Comparison of ENCODE assay signal across 14 cellular contexts in the genomic region with DNA sequence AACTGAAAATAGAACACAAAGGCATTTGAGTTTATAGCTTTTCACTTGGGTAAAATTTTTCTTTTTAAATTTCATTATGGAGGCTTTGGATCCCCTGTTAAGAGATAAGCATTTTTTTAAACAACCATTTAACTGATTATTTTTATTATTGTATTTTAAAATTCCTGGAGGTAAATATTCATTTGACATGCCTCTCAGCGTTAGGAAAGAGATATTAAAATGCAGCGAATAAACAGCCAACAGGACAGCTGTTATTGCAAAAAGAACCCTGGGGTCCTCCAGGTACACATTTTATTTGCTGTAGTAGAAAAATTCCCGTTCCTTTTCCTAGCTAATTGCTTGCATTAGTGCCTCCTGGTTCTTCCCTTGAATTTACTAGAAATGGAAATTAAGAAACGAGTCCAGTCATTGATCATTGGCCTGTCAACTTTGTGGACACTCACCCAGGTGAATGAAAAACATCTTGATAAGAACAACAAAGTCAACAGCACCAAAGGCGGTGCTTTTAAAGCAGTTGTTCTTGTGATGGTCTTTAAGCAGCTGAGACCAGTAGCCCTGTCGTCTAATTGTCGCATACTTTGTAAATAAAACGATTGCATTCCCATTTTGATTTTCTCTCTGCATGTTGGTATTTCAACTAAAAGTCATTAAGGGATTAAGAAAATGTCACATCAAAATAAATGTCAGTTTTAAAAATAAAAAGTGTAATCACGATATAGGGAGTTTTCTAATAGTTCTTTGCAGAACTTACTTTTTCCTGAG.
DNase-seq lines count a peak whose midpoint lies in the region; ATAC-seq and TF ChIP-seq lines count a peak whose summit lies in the region.
"Had no signal": no experiment of that assay in that cellular context is flagged by ENCODE, and none has a peak within 500 bp of the region (broad histone marks: within the 10 kb centered on the region; RNA-seq: fewer than 3 reads in every experiment).

No MANE protein-coding gene starts in this region.

- WGBS in spleen, 5 donors, result 81 to 84% (median 84%) methylated on average over 9 of the region's 9 CpGs
- 82 to 85% (median 84%) methylated on average over 9 of the region's 9 CpGs for WGBS in adrenal gland, 4 donors

- TF ChIP-seq CTCF in MCF 10A (IDR thresholded peaks at IDR 0.05; ENCODE audit: unreplicated experiment) (no peak), breast epithelium (IDR thresholded peaks at IDR 0.05) (no peak), PC-9 (conservative IDR thresholded peaks at IDR 0.05) (no peak), brain microvascular endothelial cell (IDR thresholded peaks at IDR 0.05; ENCODE audit: low read depth, low read length, missing control alignments) (no peak), spleen (IDR thresholded peaks at IDR 0.05 in 8 of 11, conservative IDR thresholded peaks at IDR 0.05 in 3 of 11) (no peak), adrenal gland (IDR thresholded peaks at IDR 0.05) (no peak)

- POLR2A ChIA-PET in MCF 10A (lab: Yijun Ruan, JAX), result no interaction called here
- POLR2A ChIA-PET in PC-9 (lab: Charles Lee; ENCODE audit: unreplicated experiment), result no interaction called here

- H3K4me1 ChIP-seq in breast epithelium (no peaks in the 10 kb centered on the region), PC-9 (replicated peaks; ENCODE audit: insufficient read depth) (peaks cover 13% of the 10 kb centered on the region), spleen (peaks cover 0 to 17% (median 3%) of the 10 kb centered on the region in 6 donors), adrenal gland (replicated peaks in 1 of 2) (peaks cover 0 to 10% of the 10 kb centered on the region in 2 donors)

- H3K9me2 ChIP-seq in PC-9 (ENCODE audit: insufficient read depth), result no peaks in the 10 kb centered on the region

- H3K4me1 Mint-ChIP-seq in MCF 10A (ENCODE audit: insufficient read depth, unreplicated experiment), result peaks cover 8% of the 10 kb centered on the region

- no peaks in the 10 kb centered on the region for H3F3A ChIP-seq in PC-9 (ENCODE audit: insufficient read depth, low read depth)

- no peaks in the 10 kb centered on the region for H3K36me3 ChIP-seq in breast epithelium
- H3K36me3 ChIP-seq in PC-9 (ENCODE audit: low read depth), result no peaks in the 10 kb centered on the region
- no peaks in the 10 kb centered on the region for H3K36me3 ChIP-seq in brain microvascular endothelial cell (replicated peaks)
- H3K36me3 ChIP-seq in spleen, result no peaks in the 10 kb centered on the region
- no peaks in the 10 kb centered on the region for H3K36me3 ChIP-seq in adrenal gland (replicated peaks in 1 of 2)
- H3K36me3 ChIP-seq: cardiac muscle cell had no signal

- H4K20me1 ChIP-seq in PC-9 (ENCODE audit: insufficient read depth), result no peaks in the 10 kb centered on the region

- H3K9me3 Mint-ChIP-seq in MCF 10A (ENCODE audit: unreplicated experiment), result no peaks in the 10 kb centered on the region

- H3K27ac ChIP-seq in breast epithelium, result no peak overlapping the region
- H3K27ac ChIP-seq in PC-9, result peak overlapping the region; percentile 85
- H3K27ac ChIP-seq in brain microvascular endothelial cell, result peak overlapping the region; percentile 82
- H3K27ac ChIP-seq in spleen, result peak overlapping the region in 5 of 8 donors; percentile 19 to 79 (median 64)
- no peak overlapping the region for H3K27ac ChIP-seq in adrenal gland
- H3K27ac ChIP-seq: cardiac muscle cell had no signal

- no peak overlapping the region for H3K4me3 Mint-ChIP-seq in MCF 10A (ENCODE audit: unreplicated experiment)

- H3K9me3 ChIP-seq in breast epithelium (no peaks in the 10 kb centered on the region), PC-9 (ENCODE audit: insufficient read depth, low read depth) (no peaks in the 10 kb centered on the region), spleen (no peaks in the 10 kb centered on the region), adrenal gland (replicated peaks in 1 of 3) (no peaks in the 10 kb centered on the region)

- no TSS peak for BruUV-seq in MCF 10A (replicated peaks; lab: Mats Ljungman, UMichigan)
- TSS peak; percentile 66 for BruUV-seq in PC-9 (replicated peaks; lab: Mats Ljungman, UMichigan)

- TF ChIP-seq POLR2A in breast epithelium (IDR thresholded peaks at IDR 0.05) (no peak), spleen (IDR thresholded peaks at IDR 0.05) (no peak), adrenal gland (IDR thresholded peaks at IDR 0.05) (no peak)

- intact Hi-C loops in MCF 10A (cut with micrococcal nuclease), result no loop called here
- intact Hi-C loops in breast epithelium (cut with DNase I; ENCODE audit: low total_unique reads), result no loop called here
- intact Hi-C loops in PC-9 (cut with micrococcal nuclease; ENCODE audit: unreplicated experiment), result no loop called here
- intact Hi-C loops in spleen (cut with DNase I; ENCODE audit: low total_unique reads), result no loop called here
- intact Hi-C loops in adrenal gland (cut with DNase I), result no loop called here

- H3K79me2 ChIP-seq in PC-9 (ENCODE audit: low read depth), result no peaks in the 10 kb centered on the region

- DNase-seq in MCF 10A (ENCODE audit: unreplicated experiment), result no peak
- DNase-seq in breast epithelium (ENCODE audit: low spot score in 2 of 2), result no peak
- no peak for DNase-seq in PC-9
- no peak for DNase-seq in brain microvascular endothelial cell
- DNase-seq in spleen, result no peak
- no peak for DNase-seq in RPMI8226
- DNase-seq in adrenal gland, result no peak
- DNase-seq: activated effector memory CD4-positive, alpha-beta T cell treated with Interleukin-2 at 50 U/mL for 16 hours; effector CD4-positive, alpha-beta T cell; H7; hippocampal formation; T-helper 9 cell had no signal

- no peaks in the 10 kb centered on the region for H3K27me3 ChIP-seq in breast epithelium
- H3K27me3 ChIP-seq in PC-9 (ENCODE audit: insufficient read depth, low read depth), result no peaks in the 10 kb centered on the region
- H3K27me3 ChIP-seq in brain microvascular endothelial cell (replicated peaks), result no peaks in the 10 kb centered on the region
- no peaks in the 10 kb centered on the region for H3K27me3 ChIP-seq in spleen (replicated peaks in 1 of 7)
- no peaks in the 10 kb centered on the region for H3K27me3 ChIP-seq in adrenal gland
- H3K27me3 ChIP-seq: cardiac muscle cell had no signal

- in situ Hi-C loops in brain microvascular endothelial cell (cut with HindIII; ENCODE audit: low pct_ligation_motif_present, low sequenced_read_pairs), result no loop called here

- H3K27me3 Mint-ChIP-seq in MCF 10A (ENCODE audit: insufficient read depth, unreplicated experiment), result no peaks in the 10 kb centered on the region

- CTCF ChIA-PET in MCF 10A (lab: Yijun Ruan, JAX) (interaction anchor here (0.7 to 0.8 kb wide), 2 partner anchors 15 to 54 kb away, joined by 3 read pairs; no protein-coding TSS in a partner anchor), PC-9 (lab: Charles Lee) (no interaction called here)

- no peak overlapping the region; the same call in 1 of the 2 replicates for H2AFZ ChIP-seq in PC-9

- H3K4me3 ChIP-seq in breast epithelium (no peak overlapping the region), PC-9 (no peak overlapping the region), brain microvascular endothelial cell (ENCODE audit: low read depth, low read length) (no peak overlapping the region), spleen (no peak overlapping the region), adrenal gland (no peak overlapping the region)
- H3K4me3 ChIP-seq: cardiac muscle cell had no signal

- peak overlapping the region; percentile 61 for H3K4me2 ChIP-seq in PC-9

- no peak for ATAC-seq in HG03045 (IDR thresholded peaks at IDR 0.05; ENCODE audit: unreplicated experiment)

- peak overlapping the region; percentile 7 for H3K27ac Mint-ChIP-seq in MCF 10A (ENCODE audit: low read depth, unreplicated experiment)

- no peaks in the 10 kb centered on the region for H3K36me3 Mint-ChIP-seq in MCF 10A (ENCODE audit: insufficient read depth, unreplicated experiment)

Comparison
In these comparisons a context has a peak if more than half of its experiments do, and no peak if none do; other contexts are left out.
1. H3K27ac ChIP-seq: peak in PC-9 (single experiment), brain microvascular endothelial cell (single experiment) and spleen (5 of 8); none in breast epithelium (0 of 2) and adrenal gland (0 of 5).